ENCODE assay signal across 8 cellular contexts in genomic region chr19:17605761-17606745, GRCh38. TPM values are rescaled to one million over a fixed set of nuclear protein-coding genes. Genes with fewer than 3 reads are reported as not detected.
DNase-seq lines count a peak whose midpoint lies in the region; ATAC-seq and TF ChIP-seq lines count a peak whose summit lies in the region.

No MANE protein-coding gene starts in this region.

- no peak for TF ChIP-seq EP300 in ovary (IDR thresholded peaks at IDR 0.05)

- peak overlapping the region; percentile 83 for H3K4me3 Mint-ChIP-seq in glutamatergic neuron (ENCODE audit: unreplicated experiment)

- H3K4me1 Mint-ChIP-seq in glutamatergic neuron (ENCODE audit: low read depth, unreplicated experiment), result peaks cover 1% of the 10 kb centered on the region

- TF ChIP-seq POLR2A in ovary (IDR thresholded peaks at IDR 0.05) (no peak), thyroid gland (IDR thresholded peaks at IDR 0.05) (no peak)

- H3K36me3 ChIP-seq in RWPE2 (ENCODE audit: low read depth) (no peaks in the 10 kb centered on the region), ovary (no peaks in the 10 kb centered on the region), thyroid gland (no peaks in the 10 kb centered on the region)

- H3K36me3 Mint-ChIP-seq in glutamatergic neuron (ENCODE audit: unreplicated experiment), result no peaks in the 10 kb centered on the region

- DNase-seq in C1 segment of cervical spinal cord (lab: John Stamatoyannopoulos, UW) (peak in 11 of 14 donors; percentile 2 to 79 (median 29)), HS-27A (ENCODE audit: low read depth) (peak; percentile 23), RWPE2 (ENCODE audit: low spot score) (peak; percentile 96), glutamatergic neuron (peak; percentile 88), ovary (peak; percentile 86 to 91 (median 87)), thyroid gland (peak; percentile 32 to 33)
- peak; percentile 57 for DNase-seq in activated gamma-delta T cell treated with anti-CD3 and anti-CD28 coated beads, Interleukin-2, amount 50 U/mL, for 16 hours (ENCODE audit: low read depth)

- peaks cover 4% of the 10 kb centered on the region for H3K9me3 Mint-ChIP-seq in glutamatergic neuron (ENCODE audit: unreplicated experiment)

- intact Hi-C loops in ovary (cut with DNase I) (loop anchor here in 3 of 4 donors (5.0 to 10.0 kb wide), 3 partner anchors 159 to 249 kb away; partner anchors contain the start of gene RPL18A (in 1 of the 3)), thyroid gland (cut with DNase I) (loop anchor here (10.0 kb wide), 1 partner anchor 169 kb away; no protein-coding TSS in a partner anchor)

- H3K9me3 ChIP-seq in RWPE2 (ENCODE audit: severe bottlenecking), result no peaks in the 10 kb centered on the region
- H3K9me3 ChIP-seq in ovary, result no peaks in the 10 kb centered on the region
- no peaks in the 10 kb centered on the region for H3K9me3 ChIP-seq in thyroid gland

- peak overlapping the region; percentile 38 for H3K4me3 ChIP-seq in RWPE2 (ENCODE audit: severe bottlenecking)
- peak overlapping the region; percentile 1 for H3K4me3 ChIP-seq in ovary
- peak overlapping the region in 1 of 3 donors; percentile 9 for H3K4me3 ChIP-seq in thyroid gland (replicated peaks in 1 of 3)

- H3K27ac Mint-ChIP-seq in glutamatergic neuron (ENCODE audit: unreplicated experiment), result no peak overlapping the region

- TF ChIP-seq CTCF in RWPE2 (IDR thresholded peaks at IDR 0.05; ENCODE audit: poor library complexity, severe bottlenecking) (peak; percentile 50), glutamatergic neuron (IDR thresholded peaks at IDR 0.05; ENCODE audit: partially characterized antibody, unreplicated experiment) (peak; percentile 80), ovary (IDR thresholded peaks at IDR 0.05) (peak; percentile 62 to 98 (median 95)), thyroid gland (IDR thresholded peaks at IDR 0.05) (peak in 4 of 6 experiments; percentile 30 to 49 (median 42))

- H3K27ac ChIP-seq in RWPE2 (ENCODE audit: poor library complexity, severe bottlenecking) (peak overlapping the region; percentile 50), ovary (peak overlapping the region; percentile 21 to 60), thyroid gland (no peak overlapping the region)

- WGBS in ovary, 3 donors, result 1 to 2% (median 1%) methylated on average over 38 to 94 of the region's 94 CpGs
- WGBS in thyroid gland, 2 donors, result 2 to 4% methylated on average over 28 to 29 of the region's 94 CpGs

- H3K4me1 ChIP-seq in RWPE2 (ENCODE audit: insufficient read depth, poor library complexity, severe bottlenecking) (no peaks in the 10 kb centered on the region), ovary (ENCODE audit: insufficient read depth) (peaks cover 7% of the 10 kb centered on the region), thyroid gland (peaks cover 0 to 11% of the 10 kb centered on the region in 2 donors)

- ATAC-seq in GM19397 (IDR thresholded peaks at IDR 0.05; ENCODE audit: unreplicated experiment), result peak; percentile 66
- peak; percentile 81 for ATAC-seq in RWPE2 (ENCODE audit: low read depth)

- H3K27me3 ChIP-seq in RWPE2 (ENCODE audit: insufficient read depth, poor library complexity, severe bottlenecking) (no peaks in the 10 kb centered on the region), ovary (no peaks in the 10 kb centered on the region), thyroid gland (no peaks in the 10 kb centered on the region)

- H3K27me3 Mint-ChIP-seq in glutamatergic neuron (ENCODE audit: unreplicated experiment), result peaks cover 7% of the 10 kb centered on the region

RNA-seq across cellular contexts. Expression of gene COLGALT1, which starts 50.6 kb away (rescaled TPM):
- 74.5 TPM for total RNA-seq in glutamatergic neuron (ENCODE audit: unreplicated experiment)
- 10 to 100 TPM; 30.4 to 75.2 (median 45.2) TPM for total RNA-seq in ovary
- 10 to 100 TPM; 31.4 to 72.6 TPM for polyA plus RNA-seq in ovary
- 10 to 100 TPM; 19.3 to 35.9 (median 33.0) TPM for total RNA-seq in thyroid gland

Comparison
In these comparisons a context has a peak if more than half of its experiments do, and no peak if none do; other contexts are left out.
1. DNase-seq: peak in every context shown above with its lines; median percentile 96 in RWPE2; 88 in glutamatergic neuron; 87 in ovary; 57 in activated gamma-delta T cell treated with anti-CD3 and anti-CD28 coated beads, Interleukin-2, amount 50 U/mL, for 16 hours; 32 in thyroid gland; 29 in C1 segment of cervical spinal cord; 23 in HS-27A.
2. H3K27ac ChIP-seq: peak in RWPE2 (single experiment) and ovary (2 of 2); none in thyroid gland (0 of 3).
3. CTCF ChIP-seq: peak in every context shown above with its lines; median percentile 95 in ovary; 80 in glutamatergic neuron; 50 in RWPE2; 42 in thyroid gland.